Comparison of ENCODE assay signal across 1 cellular context in the genomic region with DNA sequence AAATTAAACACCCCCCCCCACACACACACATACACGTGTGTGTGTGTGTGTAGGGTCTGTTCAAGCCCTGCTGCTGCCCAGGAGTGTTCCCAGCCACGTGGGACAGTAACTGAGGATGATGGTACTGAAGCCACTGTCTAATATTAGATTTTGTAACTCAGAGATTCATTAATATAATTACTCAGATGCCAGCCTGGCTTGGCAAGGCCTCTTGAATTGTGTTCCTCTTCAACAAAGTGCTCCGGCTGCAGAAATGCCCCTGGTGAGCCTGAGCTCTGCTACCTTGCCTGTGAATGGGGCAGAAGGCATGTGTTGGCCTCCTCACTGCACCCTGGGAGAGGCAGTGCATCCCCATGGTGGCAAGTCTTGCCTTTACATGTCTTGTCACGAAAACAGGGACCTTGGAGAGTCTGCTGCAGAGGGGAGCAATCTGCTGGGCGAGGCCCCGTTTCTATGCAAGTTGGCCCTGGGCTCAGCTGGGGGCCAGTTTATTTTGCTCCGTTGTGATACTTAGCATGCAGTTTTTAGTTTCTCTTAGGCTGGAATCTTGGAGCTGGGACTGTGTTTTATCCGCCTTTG.
TF ChIP-seq lines count a peak whose summit lies in the region.

No MANE protein-coding gene starts in this region.

TF ChIP-seq in HEK293, 187 proteins besides CTCF, POLR2A, EP300 and RAD21:
- TF ChIP-seq GLIS1 (tag by site-specific recombination; IDR thresholded peaks at IDR 0.05) (peak; percentile 92), ZIC2 (tag by site-specific recombination; IDR thresholded peaks at IDR 0.05) (peak; percentile 72), ZNF133 (tag by site-specific recombination; IDR thresholded peaks at IDR 0.05) (no peak), ZNF621 (tag by site-specific recombination; IDR thresholded peaks at IDR 0.05) (no peak), GFI1B (tag by site-specific recombination; IDR thresholded peaks at IDR 0.05) (no peak)
- TF ChIP-seq, protein P1, sequence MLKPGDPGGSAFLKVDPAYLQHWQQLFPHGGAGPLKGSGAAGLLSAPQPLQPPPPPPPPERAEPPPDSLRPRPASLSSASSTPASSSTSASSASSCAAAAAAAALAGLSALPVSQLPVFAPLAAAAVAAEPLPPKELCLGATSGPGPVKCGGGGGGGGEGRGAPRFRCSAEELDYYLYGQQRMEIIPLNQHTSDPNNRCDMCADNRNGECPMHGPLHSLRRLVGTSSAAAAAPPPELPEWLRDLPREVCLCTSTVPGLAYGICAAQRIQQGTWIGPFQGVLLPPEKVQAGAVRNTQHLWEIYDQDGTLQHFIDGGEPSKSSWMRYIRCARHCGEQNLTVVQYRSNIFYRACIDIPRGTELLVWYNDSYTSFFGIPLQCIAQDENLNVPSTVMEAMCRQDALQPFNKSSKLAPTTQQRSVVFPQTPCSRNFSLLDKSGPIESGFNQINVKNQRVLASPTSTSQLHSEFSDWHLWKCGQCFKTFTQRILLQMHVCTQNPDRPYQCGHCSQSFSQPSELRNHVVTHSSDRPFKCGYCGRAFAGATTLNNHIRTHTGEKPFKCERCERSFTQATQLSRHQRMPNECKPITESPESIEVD (tag by site-specific recombination; IDR thresholded peaks at IDR 0.05) = peak; percentile 66
